In genomic region chr5:77170-77501, GRCh38 we compare ENCODE assay signal across 15 cellular contexts. TPM values are rescaled to one million over a fixed set of nuclear protein-coding genes. Genes with fewer than 3 reads are reported as not detected.
DNase-seq lines count a peak whose midpoint lies in the region; ATAC-seq and TF ChIP-seq lines count a peak whose summit lies in the region.
"Had no signal": no experiment of that assay in that cellular context is flagged by ENCODE, and none has a peak within 500 bp of the region (broad histone marks: within the 10 kb centered on the region; RNA-seq: fewer than 3 reads in every experiment).

No MANE protein-coding gene starts in this region.

- no peak overlapping the region for H3K27ac Mint-ChIP-seq in glutamatergic neuron (ENCODE audit: unreplicated experiment)
- H3K27ac Mint-ChIP-seq: CD4-positive, alpha-beta memory T cell had no signal

- H3K4me3 ChIP-seq in osteoblast (ENCODE audit: insufficient read depth, low read length) = no peak overlapping the region
- H3K4me3 ChIP-seq in H7 (ENCODE audit: insufficient read depth, low read depth, low read length) = no peak overlapping the region
- no peak overlapping the region for H3K4me3 ChIP-seq in PC-3 (ENCODE audit: low read length)
- H3K4me3 ChIP-seq: A549, GM23248 had no signal

- no peaks in the 10 kb centered on the region for H3K79me2 ChIP-seq in osteoblast (ENCODE audit: insufficient read depth, low read length)
- H3K79me2 ChIP-seq in PC-3 (ENCODE audit: low read length) = no peaks in the 10 kb centered on the region

- no peak overlapping the region for H3K9ac ChIP-seq in PC-3 (ENCODE audit: low read length)
- H3K9ac ChIP-seq: GM23248 had no signal

- H3K27me3 ChIP-seq in osteoblast (ENCODE audit: insufficient read depth, low read length) (peaks cover 53% of the 10 kb centered on the region), H7 (ENCODE audit: control insufficient read depth, insufficient read depth, low read length) (no peaks in the 10 kb centered on the region), PC-3 (ENCODE audit: low read length) (no peaks in the 10 kb centered on the region)

- H3K9me3 Mint-ChIP-seq in glutamatergic neuron (ENCODE audit: unreplicated experiment) = peaks cover 4% of the 10 kb centered on the region
- H3K9me3 Mint-ChIP-seq: IgD-negative memory B cell had no signal

- no TSS peak for BruUV-seq in PC-3 (replicated peaks; lab: Mats Ljungman, UMichigan)

- H3F3A ChIP-seq in PC-3 (ENCODE audit: low read length, unreplicated experiment) = no peaks in the 10 kb centered on the region

- H3K4me3 Mint-ChIP-seq in glutamatergic neuron (ENCODE audit: unreplicated experiment) = no peak overlapping the region
- H3K4me3 Mint-ChIP-seq: CD4-positive, alpha-beta memory T cell; IgD-negative memory B cell had no signal

- H3K36me3 Mint-ChIP-seq in glutamatergic neuron (ENCODE audit: unreplicated experiment) = no peaks in the 10 kb centered on the region
- H3K36me3 Mint-ChIP-seq: CD4-positive, alpha-beta memory T cell; IgD-negative memory B cell had no signal

- DNase-seq in GM03348 (ENCODE audit: low spot score) = peak; percentile 2
- peak; percentile 19 for DNase-seq in GM13977 (ENCODE audit: low spot score)
- DNase-seq in glutamatergic neuron = peak; percentile 11
- peak; percentile 66 for DNase-seq in osteoblast (ENCODE audit: insufficient read length, low spot score, missing footprints)
- DNase-seq in H7 = no peak
- no peak for DNase-seq in PC-3
- no peak for DNase-seq in NCI-H1694 treated with DMSO at 0.1 percent for 48 hours (lab: John Stamatoyannopoulos, UW)
- DNase-seq: BE2C; CD4-positive, alpha-beta memory T cell; DMS79; GM23248 had no signal

- H4K20me1 ChIP-seq in osteoblast (ENCODE audit: insufficient read depth, low read length) (no peaks in the 10 kb centered on the region), PC-3 (ENCODE audit: low read length) (no peaks in the 10 kb centered on the region)

- peaks cover 4% of the 10 kb centered on the region for H3K27me3 Mint-ChIP-seq in glutamatergic neuron (ENCODE audit: unreplicated experiment)

- H2AFZ ChIP-seq in osteoblast (ENCODE audit: low read length) (no peak overlapping the region), PC-3 (ENCODE audit: low read length) (no peak overlapping the region)
- H2AFZ ChIP-seq: GM23248 had no signal

- in situ Hi-C loops in GM13977 (cut with MboI; ENCODE audit: low pct_unique_long_range_greater_than_20kb, low sequenced_read_pairs, unreplicated experiment) = no loop called here

- H3K9me3 ChIP-seq in osteoblast (ENCODE audit: low read depth, low read length) (no peaks in the 10 kb centered on the region), PC-3 (ENCODE audit: low read length) (no peaks in the 10 kb centered on the region)
- H3K9me3 ChIP-seq: A549, BE2C had no signal

- H3K36me3 ChIP-seq in osteoblast (ENCODE audit: insufficient read depth, low read length) (no peaks in the 10 kb centered on the region), H7 (replicated peaks; ENCODE audit: control insufficient read depth, insufficient read depth, low read length) (no peaks in the 10 kb centered on the region), PC-3 (ENCODE audit: low read depth, low read length) (no peaks in the 10 kb centered on the region)
- H3K36me3 ChIP-seq: BE2C had no signal

- H3K4me1 Mint-ChIP-seq in glutamatergic neuron (ENCODE audit: low read depth, unreplicated experiment) = peaks cover 24% of the 10 kb centered on the region
- H3K4me1 Mint-ChIP-seq: CD4-positive, alpha-beta memory T cell; IgD-negative memory B cell had no signal

- no peak overlapping the region for H3K27ac ChIP-seq in osteoblast (ENCODE audit: low read depth, low read length)
- no peak overlapping the region for H3K27ac ChIP-seq in PC-3 (ENCODE audit: low read length)
- H3K27ac ChIP-seq: A549, C4-2B, GM23248 had no signal

- H3K9me2 ChIP-seq in PC-3 (replicated peaks; ENCODE audit: low read length) = no peaks in the 10 kb centered on the region

- POLR2A ChIA-PET in PC-3 (lab: Charles Lee; ENCODE audit: unreplicated experiment) = no interaction called here

- no peak for TF ChIP-seq CTCF in GM13977 (IDR thresholded peaks at IDR 0.05; ENCODE audit: extremely low read depth, insufficient read depth, missing control alignments)
- no peak for TF ChIP-seq CTCF in glutamatergic neuron (IDR thresholded peaks at IDR 0.05; ENCODE audit: partially characterized antibody, unreplicated experiment)
- no peak for TF ChIP-seq CTCF in osteoblast (IDR thresholded peaks at IDR 0.05; ENCODE audit: extremely low read depth, low read depth, low read length)
- no peak for TF ChIP-seq CTCF in PC-3 (conservative IDR thresholded peaks at IDR 0.05; ENCODE audit: low read depth, low read length)

- ATAC-seq in GM18520 (IDR thresholded peaks at IDR 0.05; ENCODE audit: unreplicated experiment) (no peak), PC-3 (no peak)
- ATAC-seq: A549 had no signal

- intact Hi-C loops in PC-3 (cut with micrococcal nuclease) = no loop called here

- H3K4me1 ChIP-seq in osteoblast (ENCODE audit: insufficient read depth, low read length) (peaks cover under 1% of the 10 kb centered on the region), PC-3 (ENCODE audit: insufficient read depth, low read length) (no peaks in the 10 kb centered on the region)
- H3K4me1 ChIP-seq: BE2C had no signal

- H3K4me2 ChIP-seq in osteoblast (ENCODE audit: insufficient read depth, low read length) (no peak overlapping the region), PC-3 (ENCODE audit: low read length) (no peak overlapping the region)
- H3K4me2 ChIP-seq: A549 had no signal

- CTCF ChIA-PET in PC-3 (lab: Charles Lee) = no interaction called here

RNA-seq across cellular contexts. Expression of gene PLEKHG4B, which starts 14.8 kb away (rescaled TPM):
- total RNA-seq in glutamatergic neuron (ENCODE audit: unreplicated experiment) (49.4 TPM), osteoblast (under 0.01 and 0.36 TPM in 2 replicates), PC-3 (2014; rRNA removed) (1.2 and 1.4 TPM in 2 replicates)
- total RNA-seq in H7 (2014; rRNA removed; shearing (Covaris generic)) = 25.2 and 34.1 TPM in 2 replicates
- total RNA-seq: CD4-positive, alpha-beta memory T cell; GM23248 had no signal

Comparison
In these comparisons a context has a peak if more than half of its experiments do, and no peak if none do; other contexts are left out.
1. DNase-seq: peak in GM03348 (single experiment), GM13977 (single experiment), glutamatergic neuron (single experiment) and osteoblast (single experiment); none in H7 (single experiment), PC-3 (single experiment) and NCI-H1694 treated with DMSO at 0.1 percent for 48 hours (single experiment).
2. RNA of gene PLEKHG4B, which starts 14.8 kb away (total RNA-seq): 49.4 TPM in glutamatergic neuron (single experiment) and 25.2 to 34.1 TPM in H7; 1.2 to 1.4 TPM in PC-3 and under 0.01 to 0.36 TPM in osteoblast; every median in the first group is over 10 times any median in the second.